8 cellular contexts compared by ENCODE assay signal in genomic region chr7:35186751-35187150, GRCh38.
DNase-seq lines count a peak whose midpoint lies in the region; ATAC-seq and TF ChIP-seq lines count a peak whose summit lies in the region.
"Not testable (repeated sequence)": the region's sequence is repeated elsewhere in the genome, so short reads cannot be mapped to it uniquely, and the experiment has no call there.

No MANE protein-coding gene starts in this region.

- peaks cover 0 to 11% (median 6%) of the 10 kb centered on the region in 3 donors for H3K27me3 ChIP-seq in skeletal muscle tissue (ENCODE audit: control insufficient read depth in 3 of 3, insufficient read depth in 3 of 3, low read length in 3 of 3)

- CTCF ChIA-PET in activated CD4-positive, alpha-beta memory T cell treated with anti-CD3 and anti-CD28 coated beads, Interleukin-2, amount 10 ng/mL, durations not matched to agents 7 days and 5 days (lab: Charles Lee) = not testable (repeated sequence)

- H3K9me3 Mint-ChIP-seq in activated CD4-positive, alpha-beta memory T cell treated with anti-CD3 and anti-CD28 coated beads, Interleukin-2, amount 10 ng/mL, durations not matched to agents 7 days and 5 days; mesothelial cell of epicardium: not testable (repeated sequence)

- peak overlapping the region; percentile 40 to 64 (median 48) for H3K4me3 ChIP-seq in skeletal muscle tissue (ENCODE audit: low read length in 3 of 3)

- peaks cover 33% of the 10 kb centered on the region for H3K27me3 Mint-ChIP-seq in activated CD4-positive, alpha-beta memory T cell treated with anti-CD3 and anti-CD28 coated beads, Interleukin-2, amount 10 ng/mL, durations not matched to agents 7 days and 5 days
- peaks cover 55% of the 10 kb centered on the region for H3K27me3 Mint-ChIP-seq in mesothelial cell of epicardium (ENCODE audit: low read depth)

- in situ Hi-C loops in ACHN (cut with HindIII; ENCODE audit: low pct_ligation_motif_present, low pct_unique_long_range_greater_than_20kb, low sequenced_read_pairs) = not testable (repeated sequence)

- not testable (repeated sequence) for H3K36me3 ChIP-seq in skeletal muscle tissue (ENCODE audit: control insufficient read depth in 3 of 3, insufficient read depth in 3 of 3, low read length in 3 of 3)

- H3K4me1 Mint-ChIP-seq in activated CD4-positive, alpha-beta memory T cell treated with anti-CD3 and anti-CD28 coated beads, Interleukin-2, amount 10 ng/mL, durations not matched to agents 7 days and 5 days = peaks cover 10% of the 10 kb centered on the region
- H3K4me1 Mint-ChIP-seq in mesothelial cell of epicardium = peaks cover 21% of the 10 kb centered on the region

- not testable (repeated sequence) for H3K27ac Mint-ChIP-seq in activated CD4-positive, alpha-beta memory T cell treated with anti-CD3 and anti-CD28 coated beads, Interleukin-2, amount 10 ng/mL, durations not matched to agents 7 days and 5 days; mesothelial cell of epicardium

- POLR2A ChIA-PET in activated CD4-positive, alpha-beta memory T cell treated with anti-CD3 and anti-CD28 coated beads, Interleukin-2, amount 10 ng/mL, durations not matched to agents 7 days and 5 days (lab: Charles Lee) = not testable (repeated sequence)

- intact Hi-C loops in left cardiac atrium (cut with DNase I) = loop anchor here in 1 of 2 donors (5.0 to 10.0 kb wide), 2 partner anchors 68 to 346 kb away; partner anchors contain the start of gene TBX20

- H3K27ac ChIP-seq in skeletal muscle tissue (ENCODE audit: low read depth, low read length) = not testable (repeated sequence)

- H3K4me3 Mint-ChIP-seq in activated CD4-positive, alpha-beta memory T cell treated with anti-CD3 and anti-CD28 coated beads, Interleukin-2, amount 10 ng/mL, durations not matched to agents 7 days and 5 days = peak overlapping the region; percentile 42
- peak overlapping the region; percentile 75 for H3K4me3 Mint-ChIP-seq in mesothelial cell of epicardium

- peak; percentile 56 to 76 for ATAC-seq in left cardiac atrium

- H3K9ac ChIP-seq in skeletal muscle tissue (ENCODE audit: low read depth in 1 of 3, low read length in 3 of 3) = not testable (repeated sequence)

- not testable (repeated sequence) for H3K4me1 ChIP-seq in skeletal muscle tissue (ENCODE audit: control insufficient read depth in 3 of 3, insufficient read depth in 3 of 3, low read length in 3 of 3)

- not testable (repeated sequence) for H3K36me3 Mint-ChIP-seq in activated CD4-positive, alpha-beta memory T cell treated with anti-CD3 and anti-CD28 coated beads, Interleukin-2, amount 10 ng/mL, durations not matched to agents 7 days and 5 days (ENCODE audit: low read depth); mesothelial cell of epicardium

- DNase-seq in ACHN (peak; percentile 93), GOT3 (lab: John Stamatoyannopoulos, UW) (peak; percentile 33), NCI-H510A treated with DMSO at 0.1 percent for 48 hours (lab: John Stamatoyannopoulos, UW) (peak; percentile 36), cerebellum (ENCODE audit: low spot score) (peak; percentile 20), left cardiac atrium (peak; percentile 62), mesothelial cell of epicardium (ENCODE audit: low spot score in 2 of 2, unreplicated experiment in 2 of 2) (peak in 1 of 2 experiments; percentile 41)
- not testable (repeated sequence) for DNase-seq in activated CD4-positive, alpha-beta memory T cell treated with anti-CD3 and anti-CD28 coated beads, Interleukin-2, amount 10 ng/mL, durations not matched to agents 7 days and 5 days

- TF ChIP-seq CTCF in mesothelial cell of epicardium (IDR thresholded peaks at IDR 0.05; ENCODE audit: unreplicated experiment) = not testable (repeated sequence)

- H3K9me3 ChIP-seq in skeletal muscle tissue (ENCODE audit: control insufficient read depth in 3 of 3, low read length in 3 of 3) = not testable (repeated sequence)
